In the genomic region with DNA sequence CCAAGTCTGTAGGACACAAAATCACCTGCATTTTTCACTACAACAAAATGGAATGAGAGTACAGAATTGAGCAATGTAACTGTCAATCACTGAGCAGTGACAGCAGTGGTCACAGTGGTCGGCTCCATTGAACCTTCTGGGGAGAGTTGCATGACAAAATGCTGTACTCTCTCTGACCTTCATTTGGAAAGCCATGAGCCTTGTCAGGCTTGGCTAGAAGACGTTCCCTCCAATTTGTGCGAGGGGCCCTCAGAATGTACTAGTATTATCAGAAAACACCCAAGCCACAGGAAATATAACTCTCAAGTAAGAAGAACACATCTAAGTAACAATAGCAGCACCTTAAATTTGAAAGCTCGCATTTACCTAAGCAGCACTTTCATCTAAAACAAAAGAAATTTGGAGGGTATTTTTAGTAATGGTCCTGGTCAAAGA, we compare ENCODE assay signal across 13 cellular contexts.
DNase-seq lines count a peak whose midpoint lies in the region; ATAC-seq, FAIRE-seq and TF ChIP-seq lines count a peak whose summit lies in the region.
"Had no signal": no experiment of that assay in that cellular context is flagged by ENCODE, and none has a peak within 500 bp of the region (broad histone marks: within the 10 kb centered on the region; RNA-seq: fewer than 3 reads in every experiment).

No MANE protein-coding gene starts in this region.

- TF ChIP-seq CTCF in GM13976 (IDR thresholded peaks at IDR 0.05; ENCODE audit: borderline replicate concordance, control extremely low read depth, extremely low read depth, insufficient read depth, missing control alignments) = no peak

- DNase-seq in GM12891 (ENCODE audit: insufficient read length, low spot score) = no peak
- no peak for DNase-seq in COR-L47 (lab: John Stamatoyannopoulos, UW)
- DNase-seq in GM13976 (ENCODE audit: low spot score) = no peak
- DNase-seq in HPDE6-E6E7 (ENCODE audit: extremely low spot score) = no peak
- no peak for DNase-seq in stimulated activated CD4-positive, alpha-beta T cell treated with anti-CD3 and anti-CD28 coated beads, Interleukin-12 subunit alpha, Interleukin-12 subunit beta, amount 100 ng/mL, for 4 hours
- DNase-seq: activated CD4-positive, alpha-beta T cell treated with anti-CD3 and anti-CD28 coated beads for 1 hour; activated naive CD4-positive, alpha-beta T cell treated with anti-CD3 and anti-CD28 coated beads for 36 hours; GF-D8; SIG-M5; upper lobe of left lung had no signal

- TF ChIP-seq POLR2A in GM12891 (IDR thresholded peaks at IDR 0.05; ENCODE audit: low read depth, low read length) = no peak

- peak; percentile 99 for FAIRE-seq in GM12891 (lab: Jason Lieb, UNC)

- ATAC-seq in GM19438 (IDR thresholded peaks at IDR 0.05; ENCODE audit: low read depth, unreplicated experiment) = peak; percentile 92
- ATAC-seq in HG02840 (IDR thresholded peaks at IDR 0.05; ENCODE audit: low FRiP score, unreplicated experiment) = peak; percentile 91
- peak; percentile 84 for ATAC-seq in HG03520 (IDR thresholded peaks at IDR 0.05; ENCODE audit: unreplicated experiment)

- in situ Hi-C loops in GM13976 (cut with MboI; ENCODE audit: low sequenced_read_pairs, unreplicated experiment) = no loop called here

TF ChIP-seq in GM12891, 5 proteins besides CTCF, POLR2A, EP300 and RAD21:
- TF ChIP-seq SPI1 (IDR thresholded peaks at IDR 0.05; ENCODE audit: low read depth, low read length) (no peak), PAX5 (IDR thresholded peaks at IDR 0.05; ENCODE audit: insufficient read depth, low read length, severe bottlenecking) (peak; percentile 98), POU2F2 (IDR thresholded peaks at IDR 0.05; ENCODE audit: low read depth, low read length) (peak; percentile 84), TAF1 (IDR thresholded peaks at IDR 0.05; ENCODE audit: low read depth, low read length) (no peak), POLR2AphosphoS5 (IDR thresholded peaks at IDR 0.05; ENCODE audit: low read depth, low read length) (0 out of 2 replicates have a peak, but pooled peaks have one; percentile 13)
